ENCODE assay signal across 8 cellular contexts in the genomic region with DNA sequence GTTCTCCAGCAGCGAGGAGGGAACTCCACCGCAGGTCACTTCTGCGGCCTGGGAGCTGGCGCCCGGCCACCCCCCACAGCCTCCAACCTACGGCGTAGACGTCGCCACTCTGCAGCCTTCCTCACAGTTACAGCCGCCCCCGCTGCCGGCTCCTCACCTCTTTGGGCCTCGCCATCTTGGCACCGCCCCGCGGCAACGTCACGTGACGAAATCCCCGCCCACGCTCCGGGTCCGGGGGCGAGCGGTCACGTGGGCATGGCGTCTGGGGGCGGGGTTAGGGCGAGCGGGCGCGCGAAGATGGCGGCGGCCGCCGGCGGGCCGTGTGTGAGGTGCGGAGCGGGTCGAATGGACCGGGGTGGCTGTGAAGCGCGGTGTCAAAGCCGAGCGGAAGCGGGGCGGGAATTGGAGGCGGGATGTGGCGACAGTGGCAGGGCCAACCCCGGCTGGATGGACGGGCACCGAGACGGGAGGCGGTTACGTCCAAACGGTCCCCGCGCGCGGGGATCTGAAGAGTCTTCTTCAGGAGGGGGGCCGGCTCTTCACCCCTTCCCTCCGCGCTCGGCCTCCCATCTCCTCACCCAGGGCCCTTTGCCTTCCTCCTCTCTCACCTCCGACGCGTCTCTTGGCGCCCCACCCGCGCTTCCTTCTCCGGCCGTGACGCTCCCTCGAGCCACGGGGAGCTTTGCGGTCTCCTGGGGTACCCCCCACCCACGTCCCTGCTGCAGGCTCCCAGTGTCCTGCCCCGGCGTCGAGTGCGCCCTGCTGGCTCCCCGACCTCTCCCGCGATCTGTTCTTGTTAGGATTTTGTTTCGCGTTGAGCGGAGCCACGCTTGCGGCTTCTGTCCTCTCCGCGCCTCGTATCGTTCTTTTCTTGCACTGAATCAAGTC. TPM values are rescaled to one million over a fixed set of nuclear protein-coding genes. Genes with fewer than 3 reads are reported as not detected.
DNase-seq lines count a peak whose midpoint lies in the region; ATAC-seq and TF ChIP-seq lines count a peak whose summit lies in the region.

A gene (minus strand): TSS at position 181 of the 888 bp plus-strand sequence. CDS start 300 bp downstream, outside the sequence.
A gene with protein sequence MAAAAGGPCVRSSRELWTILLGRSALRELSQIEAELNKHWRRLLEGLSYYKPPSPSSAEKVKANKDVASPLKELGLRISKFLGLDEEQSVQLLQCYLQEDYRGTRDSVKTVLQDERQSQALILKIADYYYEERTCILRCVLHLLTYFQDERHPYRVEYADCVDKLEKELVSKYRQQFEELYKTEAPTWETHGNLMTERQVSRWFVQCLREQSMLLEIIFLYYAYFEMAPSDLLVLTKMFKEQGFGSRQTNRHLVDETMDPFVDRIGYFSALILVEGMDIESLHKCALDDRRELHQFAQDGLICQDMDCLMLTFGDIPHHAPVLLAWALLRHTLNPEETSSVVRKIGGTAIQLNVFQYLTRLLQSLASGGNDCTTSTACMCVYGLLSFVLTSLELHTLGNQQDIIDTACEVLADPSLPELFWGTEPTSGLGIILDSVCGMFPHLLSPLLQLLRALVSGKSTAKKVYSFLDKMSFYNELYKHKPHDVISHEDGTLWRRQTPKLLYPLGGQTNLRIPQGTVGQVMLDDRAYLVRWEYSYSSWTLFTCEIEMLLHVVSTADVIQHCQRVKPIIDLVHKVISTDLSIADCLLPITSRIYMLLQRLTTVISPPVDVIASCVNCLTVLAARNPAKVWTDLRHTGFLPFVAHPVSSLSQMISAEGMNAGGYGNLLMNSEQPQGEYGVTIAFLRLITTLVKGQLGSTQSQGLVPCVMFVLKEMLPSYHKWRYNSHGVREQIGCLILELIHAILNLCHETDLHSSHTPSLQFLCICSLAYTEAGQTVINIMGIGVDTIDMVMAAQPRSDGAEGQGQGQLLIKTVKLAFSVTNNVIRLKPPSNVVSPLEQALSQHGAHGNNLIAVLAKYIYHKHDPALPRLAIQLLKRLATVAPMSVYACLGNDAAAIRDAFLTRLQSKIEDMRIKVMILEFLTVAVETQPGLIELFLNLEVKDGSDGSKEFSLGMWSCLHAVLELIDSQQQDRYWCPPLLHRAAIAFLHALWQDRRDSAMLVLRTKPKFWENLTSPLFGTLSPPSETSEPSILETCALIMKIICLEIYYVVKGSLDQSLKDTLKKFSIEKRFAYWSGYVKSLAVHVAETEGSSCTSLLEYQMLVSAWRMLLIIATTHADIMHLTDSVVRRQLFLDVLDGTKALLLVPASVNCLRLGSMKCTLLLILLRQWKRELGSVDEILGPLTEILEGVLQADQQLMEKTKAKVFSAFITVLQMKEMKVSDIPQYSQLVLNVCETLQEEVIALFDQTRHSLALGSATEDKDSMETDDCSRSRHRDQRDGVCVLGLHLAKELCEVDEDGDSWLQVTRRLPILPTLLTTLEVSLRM (N-terminal part only) (plus strand): TSS at position 277 of the 888 bp plus-strand sequence. CDS start 21 bp downstream, at position 298.

- in situ Hi-C loops in mammary epithelial cell (cut with MboI; ENCODE audit: low sequenced_read_pairs in 2 of 2), result no loop called here

- H3K4me3 ChIP-seq in AG04449 (ENCODE audit: low read depth, low read length) (peak within 1 kb of the TSS; percentile 97), WI38 (ENCODE audit: low read depth, low read length) (peak within 1 kb of the TSS; percentile 97), mammary epithelial cell (replicated peaks in 1 of 3; ENCODE audit: insufficient read depth in 1 of 3, low read depth in 2 of 3, low read length in 3 of 3) (peak within 1 kb of the TSS; percentile 77 to 98 (median 82)), smooth muscle cell (peak within 1 kb of the TSS; percentile 75)

- H3K79me2 ChIP-seq in mammary epithelial cell (ENCODE audit: insufficient read depth, low read length) (peaks cover 41% of the 10 kb centered on the region), smooth muscle cell (ENCODE audit: low read depth) (peaks cover 40% of the 10 kb centered on the region)

- H3K27me3 ChIP-seq in mammary epithelial cell (ENCODE audit: insufficient read depth, low read length), result no peaks in the 10 kb centered on the region
- H3K27me3 ChIP-seq in smooth muscle cell (ENCODE audit: low read depth), result no peaks in the 10 kb centered on the region

- H3K9me3 ChIP-seq in mammary epithelial cell (replicated peaks; ENCODE audit: insufficient read depth, low read length), result no peaks in the 10 kb centered on the region
- H3K9me3 ChIP-seq in smooth muscle cell (replicated peaks; ENCODE audit: low read depth), result no peaks in the 10 kb centered on the region

- no peak for TF ChIP-seq CTCF in AG04449 (IDR thresholded peaks at IDR 0.05; ENCODE audit: insufficient read depth, low read length, missing control alignments)
- TF ChIP-seq CTCF in WI38 (IDR thresholded peaks at IDR 0.05; ENCODE audit: low read depth, low read length), result no peak
- TF ChIP-seq CTCF in mammary epithelial cell (conservative IDR thresholded peaks at IDR 0.05 in 1 of 2, IDR thresholded peaks at IDR 0.05 in 1 of 2; ENCODE audit: extremely low read depth in 1 of 2, insufficient read depth in 1 of 2, low read depth in 1 of 2, low read length in 2 of 2), result no peak
- no peak for TF ChIP-seq CTCF in smooth muscle cell (IDR thresholded peaks at IDR 0.05; ENCODE audit: borderline replicate concordance, insufficient read depth, poor library complexity, severe bottlenecking)

- intact Hi-C loops in mammary epithelial cell (cut with micrococcal nuclease), result no loop called here

- H2AFZ ChIP-seq in mammary epithelial cell (ENCODE audit: low read depth, low read length), result peak within 1 kb of the TSS; percentile 93
- H2AFZ ChIP-seq in smooth muscle cell (ENCODE audit: low read depth), result peak within 1 kb of the TSS; percentile 71

- H3K36me3 ChIP-seq in mammary epithelial cell (ENCODE audit: insufficient read depth, low read length) (peaks cover 6% of the 10 kb centered on the region), smooth muscle cell (ENCODE audit: low read depth) (no peaks in the 10 kb centered on the region)

- TSS peak; percentile 36 for BruUV-seq in mammary epithelial cell (replicated peaks; lab: Mats Ljungman, UMichigan)

- peak; percentile 37 for DNase-seq in AG04449 (ENCODE audit: low read depth, low spot score)
- DNase-seq in NCI-H2227 (lab: John Stamatoyannopoulos, UW; ENCODE audit: unreplicated experiment), result peak; percentile 95
- peak; percentile 92 for DNase-seq in mammary epithelial cell
- peak; percentile 100 for DNase-seq in iPS-NIHi7 (ENCODE audit: extremely low spot score)
- peak; percentile 95 for DNase-seq in smooth muscle cell (lab: John Stamatoyannopoulos, UW; ENCODE audit: unreplicated experiment)

- ATAC-seq in GM18870 (IDR thresholded peaks at IDR 0.05; ENCODE audit: unreplicated experiment) (peak; percentile 56), HG03108 (IDR thresholded peaks at IDR 0.05; ENCODE audit: unreplicated experiment) (peak; percentile 68)

- H3F3A ChIP-seq in smooth muscle cell (ENCODE audit: low read depth), result peaks cover 6% of the 10 kb centered on the region

- WGBS in mammary epithelial cell (ENCODE audit: low coverage, missing lambda C conversion rate), result 2% methylated on average over 21 of the region's 95 CpGs
- under 1% methylated on average over 85 of the region's 95 CpGs for WGBS in smooth muscle cell (ENCODE audit: low lambda C conversion rate)

- CTCF ChIA-PET in AG04449 (lab: Yijun Ruan, JAX) (interaction anchor here (0.8 to 3.6 kb wide), 6 partner anchors 13 to 215 kb away, joined by 3 to 15 read pairs (median 4); no protein-coding TSS in a partner anchor), mammary epithelial cell (lab: Charles Lee; ENCODE audit: low non-redundant PET) (no interaction called here)

- peak within 1 kb of the TSS; percentile 90 for H3K9ac ChIP-seq in mammary epithelial cell (ENCODE audit: insufficient read depth, low read length)
- H3K9ac ChIP-seq in smooth muscle cell (ENCODE audit: low read depth), result peak within 1 kb of the TSS; percentile 95

- POLR2A ChIA-PET in AG04449 (lab: Yijun Ruan, JAX), result interaction anchor here (0.7 to 0.8 kb wide), 3 partner anchors 11 to 34 kb away, joined by 3 to 4 read pairs (median 3); no protein-coding TSS in a partner anchor

- H3K4me2 ChIP-seq in mammary epithelial cell (ENCODE audit: insufficient read depth, low read depth, low read length) (peak within 1 kb of the TSS; percentile 86), smooth muscle cell (peak within 1 kb of the TSS; percentile 90)

- H3K27ac ChIP-seq in mammary epithelial cell (ENCODE audit: insufficient read depth, low read depth, low read length), result peak within 1 kb of the TSS; percentile 84
- H3K27ac ChIP-seq in smooth muscle cell (ENCODE audit: low read depth), result peak within 1 kb of the TSS; percentile 96

- H3K4me1 ChIP-seq in mammary epithelial cell (ENCODE audit: insufficient read depth, low read length) (peaks cover 13% of the 10 kb centered on the region), smooth muscle cell (ENCODE audit: low read depth) (peaks cover 8% of the 10 kb centered on the region)

- dilution Hi-C loops in mammary epithelial cell (cut with HindIII; ENCODE audit: low sequenced_read_pairs), result no loop called here

- H4K20me1 ChIP-seq in mammary epithelial cell (ENCODE audit: insufficient read depth, low read length) (no peaks in the 10 kb centered on the region), smooth muscle cell (ENCODE audit: low read depth) (peaks cover 4% of the 10 kb centered on the region)

RNA-seq across cellular contexts. Expression of the first gene that starts in this region (rescaled TPM):
- 10 to 100 TPM; 22.0 TPM for total RNA-seq in mammary epithelial cell
- polyA plus RNA-seq in mammary epithelial cell, result 41.3 TPM
- polyA minus RNA-seq in mammary epithelial cell, result 33.3 TPM
- total RNA-seq in smooth muscle cell, result 14.1 and 18.7 TPM in 2 replicates
- polyA plus RNA-seq in smooth muscle cell, result 26.2 and 31.3 TPM in 2 replicates

RNA-seq across cellular contexts. Expression of the second gene that starts in this region (rescaled TPM):
- 10 to 100 TPM; 51.0 to 62.2 TPM for total RNA-seq in mammary epithelial cell
- polyA plus RNA-seq in mammary epithelial cell, result 67.7 TPM
- polyA minus RNA-seq in mammary epithelial cell, result 257 TPM
- total RNA-seq in smooth muscle cell, result 40.9 and 45.8 TPM in 2 replicates
- 27.5 and 31.9 TPM in 2 replicates for polyA plus RNA-seq in smooth muscle cell

Comparison
In these comparisons a context has a peak if more than half of its experiments do, and no peak if none do; other contexts are left out.
1. Peak in every context shown above with its lines: DNase-seq, ATAC-seq, H3K4me3 ChIP-seq and H3K27ac ChIP-seq.
2. DNase-seq: peak in every context shown above with its lines; median percentile 100 in iPS-NIHi7; 95 in NCI-H2227; 95 in smooth muscle cell; 92 in mammary epithelial cell; 37 in AG04449.